8 cellular contexts compared by ENCODE assay signal in the genomic region with DNA sequence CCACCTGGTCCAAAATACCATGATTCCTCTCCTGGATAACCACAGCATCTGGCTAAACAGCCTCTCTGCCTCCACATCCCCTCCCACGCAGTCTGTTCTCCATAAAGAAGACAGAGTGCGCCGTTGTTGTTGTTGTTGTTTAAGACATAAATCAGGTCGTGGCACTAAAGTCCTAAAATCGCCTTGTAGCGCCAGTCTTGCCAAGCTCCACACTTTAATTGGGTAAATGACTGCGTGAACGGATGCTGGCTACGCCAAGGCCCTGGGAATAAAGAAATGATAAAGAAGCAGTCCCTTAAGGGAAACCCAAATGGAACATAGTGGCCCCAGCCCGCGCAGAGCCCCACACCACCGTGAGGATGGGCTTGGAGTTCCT. TPM values are rescaled to one million over a fixed set of nuclear protein-coding genes. Genes with fewer than 3 reads are reported as not detected.
DNase-seq lines count a peak whose midpoint lies in the region; ATAC-seq, FAIRE-seq and TF ChIP-seq lines count a peak whose summit lies in the region.

No MANE protein-coding gene starts in this region.

- H3K56ac ChIP-seq in H1 (replicated peaks; ENCODE audit: insufficient read length, low read depth, low read length) = no peak overlapping the region

- peak overlapping the region; percentile 97 for H3K4me3 Mint-ChIP-seq in CD4-positive, alpha-beta T cell

- no peak overlapping the region for H2BK15ac ChIP-seq in H1 (ENCODE audit: low read length)

- POLR2A ChIA-PET in CD4-positive, alpha-beta T cell (lab: Charles Lee) = interaction anchor here (0.6 to 1.8 kb wide), 18 partner anchors 9 to 1655 kb away, joined by 3 to 31 read pairs (median 4); a partner anchor contains a TSS
- POLR2A ChIA-PET in H1 (lab: Charles Lee; ENCODE audit: partially characterized antibody) = interaction anchor here (0.7 to 1.3 kb wide), 11 partner anchors 8 to 970 kb away, joined by 3 to 5 read pairs (median 3); a partner anchor contains a TSS

- no peak overlapping the region for H2BK120ac ChIP-seq in H1 (replicated peaks; ENCODE audit: low read depth, low read length)

- FAIRE-seq in H1 (lab: Jason Lieb, UNC) = no peak

- peak overlapping the region; percentile 94 for H3K4me3 ChIP-seq in MM.1S (ENCODE audit: low read length)
- peak overlapping the region; percentile 74 to 98 (median 88) for H3K4me3 ChIP-seq in H1 (ENCODE audit: extremely low read depth in 1 of 4, insufficient read depth in 2 of 4, low read depth in 3 of 4, low read length in 4 of 4)
- peak overlapping the region; percentile 96 for H3K4me3 ChIP-seq in osteoblast (ENCODE audit: insufficient read depth, low read length)

- H3K14ac ChIP-seq in H1 (ENCODE audit: insufficient read length) = no peak overlapping the region

- TF ChIP-seq CTCF in CD4-positive, alpha-beta T cell (IDR thresholded peaks at IDR 0.05) = no peak
- no peak for TF ChIP-seq CTCF in MM.1S (IDR thresholded peaks at IDR 0.05; ENCODE audit: low read length)
- no peak for TF ChIP-seq CTCF in H1 (IDR thresholded peaks at IDR 0.05; ENCODE audit: control extremely low read depth in 1 of 3, insufficient read depth in 1 of 3, low read depth in 1 of 3, low read length in 3 of 3)
- no peak for TF ChIP-seq CTCF in osteoblast (IDR thresholded peaks at IDR 0.05; ENCODE audit: extremely low read depth, low read depth, low read length)

- TF ChIP-seq POLR2A in H1 (IDR thresholded peaks at IDR 0.05; ENCODE audit: control extremely low read depth in 1 of 2, low read depth in 2 of 2, low read length in 2 of 2) = no peak

- no peak overlapping the region for H3K23ac ChIP-seq in H1 (ENCODE audit: insufficient read length)

- H3F3A ChIP-seq in MM.1S (ENCODE audit: insufficient read depth, low read length) = no peaks in the 10 kb centered on the region

- 14% methylated on average over 12 of the region's 12 CpGs; no CpG with 5 or more reads in 1 of the 2 experiments for WGBS in H1 (ENCODE audit: extremely low coverage in 1 of 2, insufficient coverage in 1 of 2, insufficient read length in 1 of 2, insufficient replicate concordance in 2 of 2, low coverage in 1 of 2, low lambda C conversion rate in 2 of 2, missing lambda C conversion rate in 1 of 2), 2 experiments

- ATAC-seq in CD4-positive, alpha-beta T cell (ENCODE audit: poor library complexity) = no peak

- no peak overlapping the region for H2BK20ac ChIP-seq in H1 (ENCODE audit: low read length)

- H4K8ac ChIP-seq in H1 (ENCODE audit: extremely low read depth, insufficient read depth, low read length) = no peak overlapping the region

- peaks cover 7% of the 10 kb centered on the region for H3K79me1 ChIP-seq in H1 (ENCODE audit: low read depth, low read length)

- H3K27ac Mint-ChIP-seq in CD4-positive, alpha-beta T cell = peak overlapping the region; percentile 92

- H3K27ac ChIP-seq in CD4-positive, alpha-beta T cell (ENCODE audit: low read depth, low read length) = peak overlapping the region; percentile 60
- H3K27ac ChIP-seq in MM.1S (ENCODE audit: low read length) = no peak overlapping the region
- no peak overlapping the region for H3K27ac ChIP-seq in H1 (ENCODE audit: low read depth, low read length)
- no peak overlapping the region for H3K27ac ChIP-seq in osteoblast (ENCODE audit: low read depth, low read length)

- H3K79me2 ChIP-seq in MM.1S (ENCODE audit: low read length) = peaks cover 45% of the 10 kb centered on the region
- peaks cover 12 to 41% of the 10 kb centered on the region in 2 experiments for H3K79me2 ChIP-seq in H1 (ENCODE audit: control insufficient read depth in 1 of 2, insufficient read depth in 2 of 2, low read length in 2 of 2)
- peaks cover 42% of the 10 kb centered on the region for H3K79me2 ChIP-seq in osteoblast (ENCODE audit: insufficient read depth, low read length)

- H2BK12ac ChIP-seq in H1 (ENCODE audit: low read depth, low read length) = no peak overlapping the region

- H3K9ac ChIP-seq in MM.1S (ENCODE audit: low read length) (no peak overlapping the region; the same call in 1 of the 2 replicates), H1 (replicated peaks in 1 of 4; ENCODE audit: extremely low read depth in 1 of 4, low read depth in 3 of 4, low read length in 3 of 4) (peak overlapping the region in 2 of 4 experiments; percentile 7 to 44; a peak in 2 of 7 replicates)

- no peak overlapping the region for H4K5ac ChIP-seq in H1 (ENCODE audit: insufficient read length, low read depth, low read length)

- no peak overlapping the region for H4K91ac ChIP-seq in H1 (replicated peaks; ENCODE audit: insufficient read length, low read length)

- no peak overlapping the region for H3K4ac ChIP-seq in H1 (replicated peaks; ENCODE audit: insufficient read length, low read depth, low read length)

- H2AFZ ChIP-seq in MM.1S (ENCODE audit: low read length) (peak overlapping the region; percentile 66), H1 (ENCODE audit: low read length) (peak overlapping the region; percentile 94; the same call in 1 of the 2 replicates), osteoblast (ENCODE audit: low read length) (peak overlapping the region; percentile 90)

- H3K27me3 Mint-ChIP-seq in CD4-positive, alpha-beta T cell = peaks cover 9% of the 10 kb centered on the region

- peaks cover 12% of the 10 kb centered on the region for H3K23me2 ChIP-seq in H1 (ENCODE audit: low read depth, low read length)

- H2AK5ac ChIP-seq in H1 (ENCODE audit: low read depth, low read length) = no peak overlapping the region

- no peaks in the 10 kb centered on the region for H3K9me3 ChIP-seq in CD4-positive, alpha-beta T cell (ENCODE audit: control insufficient read depth, low read length)
- H3K9me3 ChIP-seq in MM.1S (replicated peaks; ENCODE audit: insufficient read depth, low read length) (no peaks in the 10 kb centered on the region), H1 (ENCODE audit: insufficient read depth in 2 of 2, low read depth in 1 of 2, low read length in 1 of 2) (no peaks in the 10 kb centered on the region), osteoblast (ENCODE audit: low read depth, low read length) (no peaks in the 10 kb centered on the region)

- H3K36me3 ChIP-seq in MM.1S (replicated peaks; ENCODE audit: insufficient read depth, low read length) (no peaks in the 10 kb centered on the region; the same call in 1 of the 2 replicates), H1 (ENCODE audit: control insufficient read depth in 2 of 4, insufficient read depth in 4 of 4, low read length in 3 of 4) (peaks cover 2 to 5% (median 5%) of the 10 kb centered on the region in 4 experiments; a peak in 4 of 8 replicates), osteoblast (ENCODE audit: insufficient read depth, low read length) (peaks cover 9% of the 10 kb centered on the region)

- no peak overlapping the region; the same call in 1 of the 2 replicates for H3K18ac ChIP-seq in H1 (ENCODE audit: extremely low read depth, low read length)

- H3K4me1 Mint-ChIP-seq in CD4-positive, alpha-beta T cell (ENCODE audit: low read depth) = peaks cover 52% of the 10 kb centered on the region

- H4K20me1 ChIP-seq in MM.1S (ENCODE audit: insufficient read depth, low read length) (peaks cover 9% of the 10 kb centered on the region; the same call in 1 of the 2 replicates), H1 (replicated peaks in 1 of 2; ENCODE audit: control insufficient read depth in 1 of 2, insufficient read depth in 2 of 2, low read length in 2 of 2) (peaks cover 9 to 13% of the 10 kb centered on the region in 2 experiments), osteoblast (ENCODE audit: insufficient read depth, low read length) (peaks cover 18% of the 10 kb centered on the region)

- DNase-seq in CD4-positive, alpha-beta T cell = no peak
- no peak for DNase-seq in MM.1S
- DNase-seq in H1 (ENCODE audit: low read depth in 1 of 2, low spot score in 2 of 2) = no peak
- DNase-seq in osteoblast (ENCODE audit: insufficient read length, low spot score, missing footprints) = no peak
- no peak for DNase-seq in NOMO-1 treated with DMSO at 0.1 percent for 48 hours (lab: John Stamatoyannopoulos, UW; ENCODE audit: unreplicated experiment)
- DNase-seq in HUDEP-2 (lab: John Stamatoyannopoulos, UW; ENCODE audit: unreplicated experiment in 76 of 76) = no peak
- no peak for DNase-seq in posterior vena cava (ENCODE audit: low spot score)
- DNase-seq in RPMI8226 = no peak

- H3K9me3 Mint-ChIP-seq in CD4-positive, alpha-beta T cell = no peaks in the 10 kb centered on the region

- no peaks in the 10 kb centered on the region for H3K9me2 ChIP-seq in MM.1S (replicated peaks; ENCODE audit: insufficient read depth, low read length)

- H3K36me3 Mint-ChIP-seq in CD4-positive, alpha-beta T cell (ENCODE audit: low read depth) = peaks cover 37% of the 10 kb centered on the region

- H3K4me2 ChIP-seq in MM.1S (ENCODE audit: low read depth, low read length) (peak overlapping the region; percentile 85), H1 (ENCODE audit: insufficient read depth in 1 of 2, low read depth in 2 of 2, low read length in 2 of 2) (peak overlapping the region; percentile 78 to 99), osteoblast (ENCODE audit: insufficient read depth, low read length) (peak overlapping the region; percentile 90)

- TF ChIP-seq RAD21 in H1 (IDR thresholded peaks at IDR 0.05 in 1 of 2, conservative IDR thresholded peaks at IDR 0.05 in 1 of 2; ENCODE audit: low read depth in 2 of 2, low read length in 2 of 2) = no peak

- no peak overlapping the region for H2BK5ac ChIP-seq in H1 (ENCODE audit: low read depth, low read length)

- CTCF ChIA-PET in CD4-positive, alpha-beta T cell (lab: Charles Lee) = interaction anchor here (1.0 to 1.8 kb wide), 3 partner anchors 14 to 56 kb away, joined by 3 to 5 read pairs (median 4); no protein-coding TSS in a partner anchor
- CTCF ChIA-PET in H1 (lab: Charles Lee; ENCODE audit: partially characterized antibody) = interaction anchor here (1.2 to 2.2 kb wide), 2 partner anchors 14 to 17 kb away, joined by 3 to 13 read pairs; no protein-coding TSS in a partner anchor

- TF ChIP-seq EP300 in H1 (IDR thresholded peaks at IDR 0.05; ENCODE audit: borderline replicate concordance in 1 of 2, low read depth in 2 of 2, low read length in 2 of 2) = no peak

- H3K4me1 ChIP-seq in MM.1S (ENCODE audit: low read length) (peaks cover 10% of the 10 kb centered on the region), H1 (replicated peaks in 1 of 4; ENCODE audit: control insufficient read depth in 3 of 4, insufficient read depth in 4 of 4, low read length in 3 of 4) (peaks cover 2 to 6% (median 4%) of the 10 kb centered on the region in 4 experiments; a peak in 6 of 7 replicates), osteoblast (ENCODE audit: insufficient read depth, low read length) (peaks cover 12% of the 10 kb centered on the region)

- no peaks in the 10 kb centered on the region for H3K27me3 ChIP-seq in CD4-positive, alpha-beta T cell (ENCODE audit: control insufficient read depth, insufficient read depth, low read length)
- H3K27me3 ChIP-seq in MM.1S (replicated peaks; ENCODE audit: insufficient read depth, low read length) (peaks cover 11% of the 10 kb centered on the region; the same call in 1 of the 2 replicates), H1 (replicated peaks in 1 of 4; ENCODE audit: control insufficient read depth in 3 of 4, extremely low read depth in 1 of 4, insufficient read depth in 3 of 4, low read length in 3 of 4) (peaks cover 0 to 6% (median 2%) of the 10 kb centered on the region in 4 experiments; a peak in 2 of 7 replicates), osteoblast (ENCODE audit: insufficient read depth, low read length) (peaks cover 7% of the 10 kb centered on the region)

- intact Hi-C loops in CD4-positive, alpha-beta T cell (cut with DNase I, micrococcal nuclease) = loop anchor here in 1 of 2 experiments (2.0 kb wide), 1 partner anchor 41 kb away; no protein-coding TSS in a partner anchor
- intact Hi-C loops in posterior vena cava (cut with DNase I) = no loop called here

RNA-seq across cellular contexts. Expression of a gene that starts 0.4 kb away (rescaled TPM):
- 100 to 1,000 TPM; 133 to 138 TPM for total RNA-seq in CD4-positive, alpha-beta T cell
- 94.1 and 97.6 TPM in 2 replicates for total RNA-seq in H1 (2021; fragmentation: NEBNext Ultra II Directional; extraction: Animal tissue kit (Norgen Biotek cat#: 25700))
- 54.5 and 72.7 TPM in 2 replicates for polyA plus RNA-seq in H1 (2011; rRNA removed)
- polyA plus RNA-seq in H1 (2011; cell fraction: cytosol; rRNA removed) = 81.1 TPM
- 67.1 TPM for polyA plus RNA-seq in H1 (2011; cell fraction: nucleus; rRNA removed)
- polyA plus RNA-seq in H1 (2012, experiment 1 of 2) = 77.2 to 112 TPM (median 101 TPM) in 4 replicates
- polyA plus RNA-seq in H1 (2012, experiment 2 of 2) = 39.1 TPM
- 30.9 TPM for polyA plus RNA-seq in H1 (2013, experiment 1 of 2)
- 32.6 TPM for polyA plus RNA-seq in H1 (2013, experiment 2 of 2)
- 249 and 320 TPM in 2 replicates for polyA minus RNA-seq in H1 (2011; rRNA and poly(A)+ RNA removed)
- 55.5 TPM for polyA minus RNA-seq in H1 (2011; cell fraction: cytosol; rRNA and poly(A)+ RNA removed)
- 81.9 TPM for polyA minus RNA-seq in H1 (2011; cell fraction: nucleus; rRNA and poly(A)+ RNA removed)
- 38.3 and 40.9 TPM in 2 replicates for total RNA-seq in osteoblast
- 10 to 100 TPM; 17.5 to 21.7 TPM for total RNA-seq in posterior vena cava

RNA-seq across cellular contexts. Expression of a gene that starts 34.0 kb away (rescaled TPM):
- not detected for total RNA-seq in CD4-positive, alpha-beta T cell
- total RNA-seq in H1 (2021; fragmentation: NEBNext Ultra II Directional; extraction: Animal tissue kit (Norgen Biotek cat#: 25700)) = 0.08 and 0.19 TPM in 2 replicates
- 0.03 and 0.05 TPM in 2 replicates for polyA plus RNA-seq in H1 (2011; rRNA removed)
- polyA plus RNA-seq in H1 (2011; cell fraction: cytosol; rRNA removed) = 0.06 TPM
- 0.10 TPM for polyA plus RNA-seq in H1 (2011; cell fraction: nucleus; rRNA removed)
- polyA plus RNA-seq in H1 (2012, experiment 1 of 2) = 0.05 to 0.09 TPM (median 0.07 TPM) in 4 replicates
- not detected for polyA plus RNA-seq in H1 (2012, experiment 2 of 2)
- 0.06 TPM for polyA plus RNA-seq in H1 (2013, experiment 1 of 2)
- polyA plus RNA-seq in H1 (2013, experiment 2 of 2) = 0.06 TPM
- 0.13 and 0.15 TPM in 2 replicates for polyA minus RNA-seq in H1 (2011; rRNA and poly(A)+ RNA removed)
- not detected for polyA minus RNA-seq in H1 (2011; cell fraction: cytosol; rRNA and poly(A)+ RNA removed)
- 0.20 TPM for polyA minus RNA-seq in H1 (2011; cell fraction: nucleus; rRNA and poly(A)+ RNA removed)
- under 0.01 TPM in 1 of 2 replicates, not detected in the other for total RNA-seq in osteoblast
- total RNA-seq in posterior vena cava = under 1 TPM; 0.14 to 0.29 TPM
